Comparison of ENCODE assay signal across 17 cellular contexts in genomic region chr19:30689474-30689873, GRCh38.
"Had no signal": no experiment of that assay in that cellular context is flagged by ENCODE, and none has a peak within 500 bp of the region (broad histone marks: within the 10 kb centered on the region; RNA-seq: fewer than 3 reads in every experiment).

No MANE protein-coding gene starts in this region.

- H3K36me3 Mint-ChIP-seq: activated CD4-positive, alpha-beta memory T cell treated with anti-CD3 and anti-CD28 coated beads for 36 hours; activated naive CD8-positive, alpha-beta T cell treated with anti-CD3 and anti-CD28 coated beads, Interleukin-2, amount 10 ng/mL, durations not matched to agents 7 days and 5 days had no signal

- H3K27ac Mint-ChIP-seq: activated B cell treated with CpG ODN at 0.5 μM for 24 hours; activated CD4-positive, alpha-beta memory T cell treated with anti-CD3 and anti-CD28 coated beads for 36 hours; activated naive CD8-positive, alpha-beta T cell treated with anti-CD3 and anti-CD28 coated beads, Interleukin-2, amount 10 ng/mL, durations not matched to agents 7 days and 5 days; stimulated activated naive CD8-positive, alpha-beta T cell treated with anti-CD3 and anti-CD28 coated beads, Interleukin-15, Interleukin-2, amounts not matched to agents 100 ng/mL and 50 ng/mL, for 24 hours had no signal

- DNase-seq: activated B cell treated with CpG ODN at 0.5 μM for 24 hours; activated CD4-positive, alpha-beta memory T cell treated with anti-CD3 and anti-CD28 coated beads for 36 hours; activated CD4-positive, alpha-beta T cell treated with anti-CD3 and anti-CD28 coated beads for 4 hours; activated naive CD4-positive, alpha-beta T cell; activated naive CD8-positive, alpha-beta T cell treated with anti-CD3 and anti-CD28 coated beads, Interleukin-2, amount 10 ng/mL, durations not matched to agents 7 days and 5 days; activated T-cell treated with anti-CD3 and anti-CD28 coated beads for 4 hours; amygdala; body of pancreas; heart right ventricle; left lung; midbrain; uterus had no signal

- H3K4me3 Mint-ChIP-seq: activated B cell treated with CpG ODN at 0.5 μM for 24 hours; activated CD4-positive, alpha-beta memory T cell treated with anti-CD3 and anti-CD28 coated beads for 36 hours; activated naive CD8-positive, alpha-beta T cell treated with anti-CD3 and anti-CD28 coated beads, Interleukin-2, amount 10 ng/mL, durations not matched to agents 7 days and 5 days; stimulated activated naive CD8-positive, alpha-beta T cell treated with anti-CD3 and anti-CD28 coated beads, Interleukin-15, Interleukin-2, amounts not matched to agents 100 ng/mL and 50 ng/mL, for 24 hours had no signal

- H3K4me1 ChIP-seq: body of pancreas, left lung had no signal

- H3K27ac ChIP-seq: body of pancreas, coronary artery, gastroesophageal sphincter, heart right ventricle, left lung, uterus had no signal

- H3K4me3 ChIP-seq: body of pancreas, coronary artery, gastroesophageal sphincter, heart right ventricle, left lung, tibial nerve, uterus had no signal

- H3K9me3 Mint-ChIP-seq: activated B cell treated with CpG ODN at 0.5 μM for 24 hours; activated CD4-positive, alpha-beta memory T cell treated with anti-CD3 and anti-CD28 coated beads for 36 hours; activated naive CD8-positive, alpha-beta T cell treated with anti-CD3 and anti-CD28 coated beads, Interleukin-2, amount 10 ng/mL, durations not matched to agents 7 days and 5 days; stimulated activated naive CD8-positive, alpha-beta T cell treated with anti-CD3 and anti-CD28 coated beads, Interleukin-15, Interleukin-2, amounts not matched to agents 100 ng/mL and 50 ng/mL, for 24 hours had no signal

- H3K27me3 ChIP-seq: tibial nerve, uterus had no signal

- H3K4me1 Mint-ChIP-seq: activated B cell treated with CpG ODN at 0.5 μM for 24 hours; activated naive CD8-positive, alpha-beta T cell treated with anti-CD3 and anti-CD28 coated beads, Interleukin-2, amount 10 ng/mL, durations not matched to agents 7 days and 5 days had no signal

- H3K36me3 ChIP-seq: gastroesophageal sphincter, heart right ventricle, left lung, tibial nerve, uterus had no signal

- ATAC-seq: body of pancreas, esophagus mucosa, gastroesophageal sphincter, heart right ventricle, left lung had no signal

- H3K9me3 ChIP-seq: body of pancreas, gastroesophageal sphincter, heart right ventricle, left lung, tibial nerve, uterus had no signal
